30 cellular contexts compared by ENCODE assay signal in the genomic region with DNA sequence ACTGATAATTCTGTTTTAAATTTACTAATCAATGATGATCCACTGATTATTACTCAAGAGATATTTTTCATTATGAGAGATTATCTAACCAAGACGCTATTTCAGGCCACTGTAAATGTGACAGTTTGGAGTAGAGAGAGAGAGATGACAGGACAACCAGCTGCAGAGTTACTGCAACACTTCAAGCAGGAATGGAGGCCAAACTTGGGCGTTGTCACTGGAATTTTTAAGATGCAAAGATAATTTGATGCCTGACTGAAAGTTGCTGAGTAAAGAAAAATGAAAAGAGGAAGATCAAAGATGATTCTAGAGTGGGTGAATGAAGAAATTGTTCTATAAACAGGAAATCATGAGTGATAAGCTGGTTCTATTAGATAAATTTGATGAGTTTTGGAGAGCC.
"Had no signal": no experiment of that assay in that cellular context is flagged by ENCODE, and none has a peak within 500 bp of the region (broad histone marks: within the 10 kb centered on the region; RNA-seq: fewer than 3 reads in every experiment).

No MANE protein-coding gene starts in this region.

- H3K4me3 ChIP-seq: adrenal gland, body of pancreas, breast epithelium had no signal

- H3K9me3 ChIP-seq: adrenal gland, body of pancreas, breast epithelium had no signal

- H3K4me1 ChIP-seq: adrenal gland, body of pancreas, breast epithelium had no signal

- DNase-seq: activated B cell treated with CpG ODN at 0.5 μM for 24 hours; activated CD4-positive, alpha-beta memory T cell treated with anti-CD3 and anti-CD28 coated beads for 36 hours; activated CD4-positive, alpha-beta T cell treated with anti-CD3 and anti-CD28 coated beads for 4 hours; activated CD4-positive, alpha-beta T cell treated with anti-CD3 and anti-CD28 coated beads, Interleukin-2, amount 10 ng/mL, durations not matched to agents 24 days and 14 days; activated CD4-positive, alpha-beta T cell treated with anti-CD3 and anti-CD28 coated beads, Interleukin-2, amount 50 U/mL, for 1 hour; activated CD4-positive, alpha-beta T cell treated with anti-CD3 and anti-CD28 coated beads, Interleukin-2, amount 50 U/mL, for 4 hours; activated CD4-positive, CD25-positive, alpha-beta regulatory T cell treated with anti-CD3 and anti-CD28 coated beads, Interleukin-2, amount 50 U/mL, for 72 hours; activated CD8-positive, alpha-beta memory T cell treated with anti-CD3 and anti-CD28 coated beads, Interleukin-2, amount 50 U/mL, for 4 hours; activated CD8-positive, alpha-beta T cell treated with anti-CD3 and anti-CD28 coated beads for 36 hours; activated effector memory CD4-positive, alpha-beta T cell treated with anti-CD3 and anti-CD28 coated beads, Interleukin-2, amount 50 U/mL, for 16 hours; activated gamma-delta T cell treated with Interleukin-2 at 50 U/mL for 16 hours; activated naive CD4-positive, alpha-beta T cell; activated naive CD4-positive, alpha-beta T cell treated with anti-CD3 and anti-CD28 coated beads for 36 hours; activated naive CD4-positive, alpha-beta T cell treated with anti-CD3 and anti-CD28 coated beads, Interleukin-2, amount 50 U/mL, for 16 hours; activated naive CD8-positive, alpha-beta T cell treated with anti-CD3 and anti-CD28 coated beads for 36 hours; activated T-cell treated with anti-CD3 and anti-CD28 coated beads for 4 hours; activated T-cell treated with anti-CD3 and anti-CD28 coated beads, Interleukin-2, amount 50 U/mL, for 1 hour; activated T-cell treated with anti-CD3 and anti-CD28 coated beads, Interleukin-2, amount 50 U/mL, for 4 hours; activated T-cell treated with anti-CD3 and anti-CD28 coated beads, Interleukin-2, amount 50 U/mL, for 72 hours; adrenal gland; amniotic stem cell; aorta; body of pancreas; brain microvascular endothelial cell; cerebellar nuclear complex; T-helper 1 cell; T-helper 2 cell; T-helper 9 cell had no signal

- H3K27me3 ChIP-seq: adrenal gland, body of pancreas, brain microvascular endothelial cell, breast epithelium had no signal

- H3K27ac ChIP-seq: adrenal gland, body of pancreas, brain microvascular endothelial cell, breast epithelium, VCaP had no signal

- H3K36me3 ChIP-seq: adrenal gland, brain microvascular endothelial cell, breast epithelium had no signal
